10 cellular contexts compared by ENCODE assay signal in genomic region chr10:79159141-79159619, GRCh38.
DNase-seq lines count a peak whose midpoint lies in the region; ATAC-seq and TF ChIP-seq lines count a peak whose summit lies in the region.
"Had no signal": no experiment of that assay in that cellular context is flagged by ENCODE, and none has a peak within 500 bp of the region (broad histone marks: within the 10 kb centered on the region; RNA-seq: fewer than 3 reads in every experiment).

No MANE protein-coding gene starts in this region.

- no peaks in the 10 kb centered on the region for H3K27me3 ChIP-seq in gastroesophageal sphincter
- no peaks in the 10 kb centered on the region for H3K27me3 ChIP-seq in trophoblast cell (ENCODE audit: insufficient read depth, low read length)

- DNase-seq in AG20443 (ENCODE audit: low spot score) (peak; percentile 87), trophoblast cell (no peak), HPDE6-E6E7 (ENCODE audit: extremely low spot score) (no peak), left colon (no peak), middle frontal gyrus (ENCODE audit: extremely low spot score, low spot score) (no peak)
- DNase-seq in stimulated activated effector memory CD8-positive, alpha-beta T cell treated with anti-CD3 and anti-CD28 coated beads, Interleukin-12 subunit alpha, Interleukin-12 subunit beta, amount 100 ng/mL, for 72 hours (ENCODE audit: low spot score in 2 of 2) = no peak
- DNase-seq: NCI-H2171 treated with DMSO at 0.1 percent for 48 hours had no signal

- peak overlapping the region; percentile 52 for H4K8ac ChIP-seq in trophoblast cell (ENCODE audit: low read depth, low read length)

- intact Hi-C loops in left colon (cut with DNase I, micrococcal nuclease) = no loop called here

- peak overlapping the region; percentile 43 for H3K4ac ChIP-seq in trophoblast cell (ENCODE audit: low read depth, low read length)

- peaks cover 0 to 26% of the 10 kb centered on the region in 2 donors for H3K36me3 ChIP-seq in gastroesophageal sphincter
- peaks cover 28 to 40% of the 10 kb centered on the region in 2 experiments for H3K36me3 ChIP-seq in trophoblast cell (ENCODE audit: control insufficient read depth in 1 of 2, insufficient read depth in 2 of 2, low read length in 2 of 2)

- no peak for TF ChIP-seq EP300 in gastroesophageal sphincter (IDR thresholded peaks at IDR 0.05)

- peak overlapping the region; percentile 10 for H3K18ac ChIP-seq in trophoblast cell (ENCODE audit: low read length)

- peak overlapping the region; percentile 81 for H2BK12ac ChIP-seq in trophoblast cell (ENCODE audit: low read length)

- H3K79me2 ChIP-seq in trophoblast cell (ENCODE audit: control insufficient read depth, insufficient read depth, low read length, poor library complexity) = peaks cover 23% of the 10 kb centered on the region

- H2AK5ac ChIP-seq in trophoblast cell (ENCODE audit: low read length) = peak overlapping the region; percentile 46

- peaks cover 18 to 100% (median 95%) of the 10 kb centered on the region in 3 donors for H3K4me1 ChIP-seq in gastroesophageal sphincter
- peaks cover 51 to 58% of the 10 kb centered on the region in 2 experiments for H3K4me1 ChIP-seq in trophoblast cell (ENCODE audit: control insufficient read depth in 1 of 2, insufficient read depth in 2 of 2, low read length in 2 of 2)

- no peak for TF ChIP-seq POLR2A in gastroesophageal sphincter (IDR thresholded peaks at IDR 0.05)

- no peak overlapping the region for H3K23ac ChIP-seq in trophoblast cell (ENCODE audit: low read length)

- H3K4me2 ChIP-seq in trophoblast cell (ENCODE audit: low read length) = peak overlapping the region; percentile 4

- H3K27ac Mint-ChIP-seq in stimulated activated effector memory CD8-positive, alpha-beta T cell treated with anti-CD3 and anti-CD28 coated beads, Interleukin-12 subunit alpha, Interleukin-12 subunit beta, amount 100 ng/mL, for 72 hours = no peak overlapping the region
- H3K27ac Mint-ChIP-seq: natural killer cell treated with Interleukin-12 subunit alpha and Interleukin-12 subunit beta and Interleukin-15 and Interleukin-18, amount 100 ng/mL, for 72 hours had no signal

- peaks cover 39% of the 10 kb centered on the region for H3K79me1 ChIP-seq in trophoblast cell (ENCODE audit: low read length)

- H2BK120ac ChIP-seq in trophoblast cell (ENCODE audit: insufficient read depth, low read length, poor library complexity) = peak overlapping the region; percentile 52

- peak overlapping the region; percentile 3 for H2BK5ac ChIP-seq in trophoblast cell (ENCODE audit: low read depth, low read length, poor library complexity)

- TF ChIP-seq CTCF in gastroesophageal sphincter (IDR thresholded peaks at IDR 0.05) = no peak

- H3K36me3 Mint-ChIP-seq in stimulated activated effector memory CD8-positive, alpha-beta T cell treated with anti-CD3 and anti-CD28 coated beads, Interleukin-12 subunit alpha, Interleukin-12 subunit beta, amount 100 ng/mL, for 72 hours = no peaks in the 10 kb centered on the region
- H3K36me3 Mint-ChIP-seq: natural killer cell treated with Interleukin-12 subunit alpha and Interleukin-12 subunit beta and Interleukin-15 and Interleukin-18, amount 100 ng/mL, for 72 hours had no signal

- WGBS in gastroesophageal sphincter (ENCODE audit: low coverage in 1 of 2), 2 donors = 17% methylated on average over 2 of the region's 17 CpGs; no CpG with 5 or more reads in 1 of the 2 donors
- WGBS in trophoblast cell (ENCODE audit: extremely low coverage, insufficient coverage, insufficient read length) = no CpG with 5 or more reads among the region's 17 CpGs

- H3K4me3 ChIP-seq in gastroesophageal sphincter (no peak overlapping the region), trophoblast cell (ENCODE audit: low read depth, low read length) (no peak overlapping the region)

- H4K91ac ChIP-seq in trophoblast cell (ENCODE audit: low read depth, low read length) = peak overlapping the region; percentile 68

- no peak overlapping the region for H3K9ac ChIP-seq in trophoblast cell (ENCODE audit: low read length)

- ATAC-seq in SK-N-SH treated with all-trans-retinoic acid at 6 μM for 48 hours = peak; percentile 78
- peak; percentile 48 for ATAC-seq in gastroesophageal sphincter
- ATAC-seq in stimulated activated effector memory CD8-positive, alpha-beta T cell treated with anti-CD3 and anti-CD28 coated beads, Interleukin-12 subunit alpha, Interleukin-12 subunit beta, amount 100 ng/mL, for 72 hours = no peak
- no peak for ATAC-seq in left colon
- ATAC-seq: natural killer cell treated with Interleukin-12 subunit alpha and Interleukin-12 subunit beta and Interleukin-15 and Interleukin-18, amount 100 ng/mL, for 72 hours had no signal

- H3K9me3 ChIP-seq in gastroesophageal sphincter = no peaks in the 10 kb centered on the region
- no peaks in the 10 kb centered on the region for H3K9me3 ChIP-seq in trophoblast cell (ENCODE audit: insufficient read depth, low read depth, low read length)

- H3K14ac ChIP-seq in trophoblast cell (ENCODE audit: low read length) = peak overlapping the region; percentile 26

- no peak overlapping the region for H2AFZ ChIP-seq in trophoblast cell (ENCODE audit: insufficient read depth, low read length, poor library complexity)

- no peaks in the 10 kb centered on the region for H3K9me3 Mint-ChIP-seq in stimulated activated effector memory CD8-positive, alpha-beta T cell treated with anti-CD3 and anti-CD28 coated beads, Interleukin-12 subunit alpha, Interleukin-12 subunit beta, amount 100 ng/mL, for 72 hours
- H3K9me3 Mint-ChIP-seq: natural killer cell treated with Interleukin-12 subunit alpha and Interleukin-12 subunit beta and Interleukin-15 and Interleukin-18, amount 100 ng/mL, for 72 hours had no signal

- H3K27ac ChIP-seq in gastroesophageal sphincter = peak overlapping the region; percentile 51 to 92 (median 86)
- peak overlapping the region; percentile 80 for H3K27ac ChIP-seq in trophoblast cell (ENCODE audit: low read depth, low read length)

- H4K12ac ChIP-seq in trophoblast cell (ENCODE audit: low read depth, low read length) = no peak overlapping the region

- peaks cover 20% of the 10 kb centered on the region for H3K4me1 Mint-ChIP-seq in stimulated activated effector memory CD8-positive, alpha-beta T cell treated with anti-CD3 and anti-CD28 coated beads, Interleukin-12 subunit alpha, Interleukin-12 subunit beta, amount 100 ng/mL, for 72 hours

- H3K4me3 Mint-ChIP-seq in stimulated activated effector memory CD8-positive, alpha-beta T cell treated with anti-CD3 and anti-CD28 coated beads, Interleukin-12 subunit alpha, Interleukin-12 subunit beta, amount 100 ng/mL, for 72 hours = no peak overlapping the region
- H3K4me3 Mint-ChIP-seq: natural killer cell treated with Interleukin-12 subunit alpha and Interleukin-12 subunit beta and Interleukin-15 and Interleukin-18, amount 100 ng/mL, for 72 hours had no signal

TF ChIP-seq in SK-N-SH treated with all-trans-retinoic acid at 6 μM for 48 hours, 23 proteins besides CTCF, POLR2A, EP300 and RAD21 (continues in another document):
- TF ChIP-seq, protein P1, sequence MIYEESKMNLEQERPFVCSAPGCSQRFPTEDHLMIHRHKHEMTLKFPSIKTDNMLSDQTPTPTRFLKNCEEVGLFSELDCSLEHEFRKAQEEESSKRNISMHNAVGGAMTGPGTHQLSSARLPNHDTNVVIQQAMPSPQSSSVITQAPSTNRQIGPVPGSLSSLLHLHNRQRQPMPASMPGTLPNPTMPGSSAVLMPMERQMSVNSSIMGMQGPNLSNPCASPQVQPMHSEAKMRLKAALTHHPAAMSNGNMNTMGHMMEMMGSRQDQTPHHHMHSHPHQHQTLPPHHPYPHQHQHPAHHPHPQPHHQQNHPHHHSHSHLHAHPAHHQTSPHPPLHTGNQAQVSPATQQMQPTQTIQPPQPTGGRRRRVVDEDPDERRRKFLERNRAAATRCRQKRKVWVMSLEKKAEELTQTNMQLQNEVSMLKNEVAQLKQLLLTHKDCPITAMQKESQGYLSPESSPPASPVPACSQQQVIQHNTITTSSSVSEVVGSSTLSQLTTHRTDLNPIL (CRISPR knock-in tag; IDR thresholded peaks at IDR 0.05; ENCODE audit: low read depth) = no peak
- TF ChIP-seq PPARA (CRISPR knock-in tag; IDR thresholded peaks at IDR 0.05; ENCODE audit: borderline replicate concordance) (no peak), ZNF565 (CRISPR knock-in tag; conservative IDR thresholded peaks at IDR 0.05; ENCODE audit: low read depth) (no peak), OSR1 (CRISPR knock-in tag; IDR thresholded peaks at IDR 0.05) (no peak), ARNTL (CRISPR knock-in tag; IDR thresholded peaks at IDR 0.05; ENCODE audit: borderline replicate concordance, low read depth) (no peak), GLIS3 (CRISPR knock-in tag; IDR thresholded peaks at IDR 0.05) (no peak), ZFP3 (CRISPR knock-in tag; IDR thresholded peaks at IDR 0.05) (no peak), ESRRG (CRISPR knock-in tag; IDR thresholded peaks at IDR 0.05) (no peak), ISL1 (CRISPR knock-in tag; IDR thresholded peaks at IDR 0.05) (no peak), SNAI2 (CRISPR knock-in tag; IDR thresholded peaks at IDR 0.05) (no peak), ZFP30 (CRISPR knock-in tag; IDR thresholded peaks at IDR 0.05) (no peak), BACH2 (CRISPR knock-in tag; IDR thresholded peaks at IDR 0.05; ENCODE audit: borderline replicate concordance) (no peak), TSHZ2 (CRISPR knock-in tag; IDR thresholded peaks at IDR 0.05) (no peak), ZNF8 (CRISPR knock-in tag; IDR thresholded peaks at IDR 0.05) (no peak), ZNF70 (CRISPR knock-in tag; IDR thresholded peaks at IDR 0.05) (no peak)

Comparison
In these comparisons a context has a peak if more than half of its experiments do, and no peak if none do; other contexts are left out.
1. ATAC-seq: peak in SK-N-SH treated with all-trans-retinoic acid at 6 μM for 48 hours (single experiment) and gastroesophageal sphincter (single experiment); none in stimulated activated effector memory CD8-positive, alpha-beta T cell treated with anti-CD3 and anti-CD28 coated beads, Interleukin-12 subunit alpha, Interleukin-12 subunit beta, amount 100 ng/mL, for 72 hours (single experiment) and left colon (single experiment).